Comparison of ENCODE assay signal across 31 cellular contexts in genomic region chr10:14489522-14490177, GRCh38.
"Had no signal": no experiment of that assay in that cellular context is flagged by ENCODE, and none has a peak within 500 bp of the region (broad histone marks: within the 10 kb centered on the region; RNA-seq: fewer than 3 reads in every experiment).

No MANE protein-coding gene starts in this region.

- ATAC-seq: activated CD4-positive, alpha-beta T cell treated with anti-CD3 and anti-CD28 coated beads for 36 hours; activated naive CD4-positive, alpha-beta T cell treated with anti-CD3 and anti-CD28 coated beads, Interleukin-2, amount 50 U/mL, for 72 hours; activated T-cell treated with anti-CD3 and anti-CD28 coated beads, Interleukin-2, amount 50 U/mL, for 72 hours; esophagus mucosa; heart left ventricle had no signal

- H3K36me3 Mint-ChIP-seq: activated naive CD4-positive, alpha-beta T cell treated with anti-CD3 and anti-CD28 coated beads, Interleukin-2, amount 10 ng/mL, durations not matched to agents 7 days and 5 days; activated naive CD4-positive, alpha-beta T cell treated with anti-CD3 and anti-CD28 coated beads, Interleukin-2, amount 50 U/mL, for 72 hours; activated naive CD8-positive, alpha-beta T cell treated with anti-CD3 and anti-CD28 coated beads, Interleukin-2, amount 10 ng/mL, durations not matched to agents 7 days and 5 days; brain had no signal

- H3K4me1 Mint-ChIP-seq: activated CD4-positive, alpha-beta T cell treated with anti-CD3 and anti-CD28 coated beads, Interleukin-2, amount 10 ng/mL, durations not matched to agents 24 days and 14 days; activated naive CD4-positive, alpha-beta T cell treated with anti-CD3 and anti-CD28 coated beads, Interleukin-2, amount 10 ng/mL, durations not matched to agents 7 days and 5 days; endodermal cell had no signal

- H3K36me3 ChIP-seq: ascending aorta, breast epithelium, cardiac muscle cell, heart left ventricle had no signal

- H3K9me3 ChIP-seq: ascending aorta, breast epithelium had no signal

- H3K9me3 Mint-ChIP-seq: activated CD4-positive, alpha-beta memory T cell treated with anti-CD3 and anti-CD28 coated beads, Interleukin-2, amount 10 ng/mL, durations not matched to agents 7 days and 5 days; activated CD4-positive, alpha-beta T cell treated with anti-CD3 and anti-CD28 coated beads, Interleukin-2, amount 10 ng/mL, durations not matched to agents 24 days and 14 days; activated naive CD4-positive, alpha-beta T cell treated with anti-CD3 and anti-CD28 coated beads, Interleukin-2, amount 10 ng/mL, durations not matched to agents 7 days and 5 days; activated naive CD4-positive, alpha-beta T cell treated with anti-CD3 and anti-CD28 coated beads, Interleukin-2, amount 50 U/mL, for 72 hours; activated naive CD8-positive, alpha-beta T cell treated with anti-CD3 and anti-CD28 coated beads, Interleukin-2, amount 10 ng/mL, durations not matched to agents 7 days and 5 days; activated T-cell treated with anti-CD3 and anti-CD28 coated beads, Interleukin-2, amount 50 U/mL, for 24 hours; activated T-cell treated with anti-CD3 and anti-CD28 coated beads, Interleukin-2, amount 50 U/mL, for 72 hours had no signal

- H3K4me1 ChIP-seq: ascending aorta, breast epithelium, heart left ventricle had no signal

- H3K27ac ChIP-seq: ascending aorta, breast epithelium, cardiac muscle cell, coronary artery, heart left ventricle had no signal

- H3K27me3 ChIP-seq: ascending aorta, breast epithelium, dorsolateral prefrontal cortex had no signal

- H3K4me3 ChIP-seq: ascending aorta, breast epithelium, cardiac muscle cell, coronary artery, dorsolateral prefrontal cortex, heart left ventricle had no signal

- DNase-seq: activated CD4-positive, alpha-beta memory T cell treated with anti-CD3 and anti-CD28 coated beads, Interleukin-2, amount 10 ng/mL, durations not matched to agents 7 days and 5 days; activated CD4-positive, alpha-beta T cell treated with anti-CD3 and anti-CD28 coated beads for 36 hours; activated CD4-positive, alpha-beta T cell treated with anti-CD3 and anti-CD28 coated beads, Interleukin-2, amount 10 ng/mL, durations not matched to agents 24 days and 14 days; activated CD4-positive, CD25-positive, alpha-beta regulatory T cell; activated CD4-positive, CD25-positive, alpha-beta regulatory T cell treated with anti-CD3 and anti-CD28 coated beads, Interleukin-2, amount 50 U/mL, for 72 hours; activated CD8-positive, alpha-beta memory T cell treated with anti-CD3 and anti-CD28 coated beads, Interleukin-2, amount 50 U/mL, for 48 hours; activated gamma-delta T cell; activated naive CD4-positive, alpha-beta T cell; activated naive CD4-positive, alpha-beta T cell treated with anti-CD3 and anti-CD28 coated beads, Interleukin-2, amount 10 ng/mL, durations not matched to agents 7 days and 5 days; activated naive CD8-positive, alpha-beta T cell treated with anti-CD3 and anti-CD28 coated beads, Interleukin-2, amount 10 ng/mL, durations not matched to agents 7 days and 5 days; activated T-cell treated with anti-CD3 and anti-CD28 coated beads for 4 hours; activated T-cell treated with anti-CD3 and anti-CD28 coated beads, Interleukin-2, amount 50 U/mL, for 24 hours; activated T-cell treated with anti-CD3 and anti-CD28 coated beads, Interleukin-2, amount 50 U/mL, for 72 hours; central memory CD4-positive, alpha-beta T cell; cerebellar nuclear complex; dorsolateral prefrontal cortex; effector memory CD4-positive, alpha-beta T cell; endodermal cell; foreskin fibroblast; glutamatergic neuron; heart left ventricle; hypothalamus had no signal

- FAIRE-seq: frontal cortex had no signal

- H3K27ac Mint-ChIP-seq: activated CD4-positive, alpha-beta memory T cell treated with anti-CD3 and anti-CD28 coated beads, Interleukin-2, amount 10 ng/mL, durations not matched to agents 7 days and 5 days; activated CD4-positive, alpha-beta T cell treated with anti-CD3 and anti-CD28 coated beads for 36 hours; activated CD4-positive, alpha-beta T cell treated with anti-CD3 and anti-CD28 coated beads, Interleukin-2, amount 10 ng/mL, durations not matched to agents 24 days and 14 days; activated naive CD4-positive, alpha-beta T cell treated with anti-CD3 and anti-CD28 coated beads, Interleukin-2, amount 10 ng/mL, durations not matched to agents 7 days and 5 days; activated naive CD4-positive, alpha-beta T cell treated with anti-CD3 and anti-CD28 coated beads, Interleukin-2, amount 50 U/mL, for 72 hours; activated naive CD8-positive, alpha-beta T cell treated with anti-CD3 and anti-CD28 coated beads, Interleukin-2, amount 10 ng/mL, durations not matched to agents 7 days and 5 days; activated T-cell treated with anti-CD3 and anti-CD28 coated beads, Interleukin-2, amount 50 U/mL, for 24 hours; activated T-cell treated with anti-CD3 and anti-CD28 coated beads, Interleukin-2, amount 50 U/mL, for 72 hours; dendritic cell treated with granulocyte-macrophage colony-stimulating factor and Interleukin-4, amounts not matched to agents 40 ng/mL and 50 ng/mL, for 4 days; endodermal cell had no signal

- H3K4me3 Mint-ChIP-seq: activated CD4-positive, alpha-beta memory T cell treated with anti-CD3 and anti-CD28 coated beads, Interleukin-2, amount 10 ng/mL, durations not matched to agents 7 days and 5 days; activated CD4-positive, alpha-beta T cell treated with anti-CD3 and anti-CD28 coated beads for 36 hours; activated CD4-positive, alpha-beta T cell treated with anti-CD3 and anti-CD28 coated beads, Interleukin-2, amount 10 ng/mL, durations not matched to agents 24 days and 14 days; activated naive CD4-positive, alpha-beta T cell treated with anti-CD3 and anti-CD28 coated beads, Interleukin-2, amount 10 ng/mL, durations not matched to agents 7 days and 5 days; activated naive CD8-positive, alpha-beta T cell treated with anti-CD3 and anti-CD28 coated beads, Interleukin-2, amount 10 ng/mL, durations not matched to agents 7 days and 5 days; activated T-cell treated with anti-CD3 and anti-CD28 coated beads, Interleukin-2, amount 50 U/mL, for 24 hours; activated T-cell treated with anti-CD3 and anti-CD28 coated beads, Interleukin-2, amount 50 U/mL, for 72 hours; brain; dendritic cell treated with granulocyte-macrophage colony-stimulating factor and Interleukin-4, amounts not matched to agents 40 ng/mL and 50 ng/mL, for 4 days; endodermal cell had no signal
